In genomic region chr12:130874696-130875095, GRCh38 we compare ENCODE assay signal across 13 cellular contexts. TPM values are rescaled to one million over a fixed set of nuclear protein-coding genes. Genes with fewer than 3 reads are reported as not detected.
DNase-seq lines count a peak whose midpoint lies in the region; ATAC-seq, FAIRE-seq and TF ChIP-seq lines count a peak whose summit lies in the region.
"Had no signal": no experiment of that assay in that cellular context is flagged by ENCODE, and none has a peak within 500 bp of the region (broad histone marks: within the 10 kb centered on the region; RNA-seq: fewer than 3 reads in every experiment).

No MANE protein-coding gene starts in this region.

- ATAC-seq in HG03460 (IDR thresholded peaks at IDR 0.05; ENCODE audit: unreplicated experiment) (no peak), GM19452 (IDR thresholded peaks at IDR 0.05; ENCODE audit: unreplicated experiment) (no peak)
- ATAC-seq: pancreas had no signal

- H2AFZ ChIP-seq in astrocyte (ENCODE audit: low read depth, low read length), result no peak overlapping the region

- peaks cover 61% of the 10 kb centered on the region for H3K4me1 Mint-ChIP-seq in activated naive CD4-positive, alpha-beta T cell treated with anti-CD3 and anti-CD28 coated beads for 36 hours (ENCODE audit: low read depth)
- peaks cover 16% of the 10 kb centered on the region for H3K4me1 Mint-ChIP-seq in astrocyte (ENCODE audit: low read depth, unreplicated experiment)

- H3K4me2 ChIP-seq in astrocyte (ENCODE audit: low read length) (peak overlapping the region; percentile 96), skeletal muscle satellite cell (ENCODE audit: low read length) (peak overlapping the region; percentile 88)

- H3K27me3 ChIP-seq in astrocyte (ENCODE audit: insufficient read depth, low read length) (no peaks in the 10 kb centered on the region), skeletal muscle satellite cell (ENCODE audit: control insufficient read depth, insufficient read depth, low read length) (no peaks in the 10 kb centered on the region)
- H3K27me3 ChIP-seq: pancreas had no signal

- FAIRE-seq in astrocyte (lab: Jason Lieb, UNC), result no peak
- FAIRE-seq: bronchial epithelial cell, GM18507, pancreas had no signal

- peak overlapping the region; percentile 98 for H3K4me3 Mint-ChIP-seq in activated naive CD4-positive, alpha-beta T cell treated with anti-CD3 and anti-CD28 coated beads for 36 hours
- peak overlapping the region; percentile 96 for H3K4me3 Mint-ChIP-seq in astrocyte (ENCODE audit: unreplicated experiment)

- H3K4me1 ChIP-seq in astrocyte (ENCODE audit: insufficient read depth, low read length) (peaks cover 19% of the 10 kb centered on the region), skeletal muscle satellite cell (ENCODE audit: control insufficient read depth, insufficient read depth, low read length) (peaks cover 24% of the 10 kb centered on the region)

- no peak for DNase-seq in activated naive CD4-positive, alpha-beta T cell treated with anti-CD3 and anti-CD28 coated beads for 36 hours
- DNase-seq in activated naive CD4-positive, alpha-beta T cell treated with Interleukin-2 at 50 U/mL for 16 hours, result no peak
- DNase-seq in NB4 (ENCODE audit: low read depth), result no peak
- no peak for DNase-seq in astrocyte (ENCODE audit: low read depth)
- no peak for DNase-seq in activated effector memory CD4-positive, alpha-beta T cell treated with Interleukin-2 at 50 U/mL for 16 hours
- DNase-seq: activated CD8-positive, alpha-beta memory T cell treated with anti-CD3 and anti-CD28 coated beads, Interleukin-2, amount 50 U/mL, for 48 hours; OCI-M1; pancreas had no signal

- H3K9me3 ChIP-seq in astrocyte (ENCODE audit: insufficient read depth, low read depth, low read length) (no peaks in the 10 kb centered on the region), skeletal muscle satellite cell (replicated peaks; ENCODE audit: low read length) (no peaks in the 10 kb centered on the region)
- H3K9me3 ChIP-seq: pancreas had no signal

- H3K9me3 Mint-ChIP-seq in activated naive CD4-positive, alpha-beta T cell treated with anti-CD3 and anti-CD28 coated beads for 36 hours, result no peaks in the 10 kb centered on the region
- H3K9me3 Mint-ChIP-seq in astrocyte (ENCODE audit: unreplicated experiment), result no peaks in the 10 kb centered on the region

- H4K20me1 ChIP-seq in astrocyte (ENCODE audit: insufficient read depth, low read length), result peaks cover 68% of the 10 kb centered on the region

- TF ChIP-seq CTCF in NB4 (IDR thresholded peaks at IDR 0.05; ENCODE audit: low read depth, low read length) (no peak), astrocyte (IDR thresholded peaks at IDR 0.05; ENCODE audit: insufficient read depth, low read depth, low read length) (no peak)

- H3K4me3 ChIP-seq in NB4 (ENCODE audit: low read depth, low read length), result peak overlapping the region; percentile 93
- H3K4me3 ChIP-seq in astrocyte (ENCODE audit: insufficient read depth, low read depth, low read length), result no peak overlapping the region
- H3K4me3 ChIP-seq in skeletal muscle satellite cell (ENCODE audit: low read length), result no peak overlapping the region
- H3K4me3 ChIP-seq: pancreas had no signal

- intact Hi-C loops in activated naive CD4-positive, alpha-beta T cell treated with anti-CD3 and anti-CD28 coated beads for 36 hours (cut with micrococcal nuclease), result loop anchor here (5.0 kb wide), 3 partner anchors 112 to 1888 kb away; partner anchors contain the start of gene ANKLE2

- peaks cover 44% of the 10 kb centered on the region for H3K36me3 ChIP-seq in astrocyte (ENCODE audit: insufficient read depth, low read length)
- H3K36me3 ChIP-seq in skeletal muscle satellite cell (ENCODE audit: insufficient read depth, low read length), result peaks cover 55% of the 10 kb centered on the region

- CTCF ChIA-PET in activated naive CD4-positive, alpha-beta T cell treated with anti-CD3 and anti-CD28 coated beads for 36 hours (lab: Charles Lee), result interaction anchor here (0.7 to 1.0 kb wide), 2 partner anchors 48 to 55 kb away, joined by 3 read pairs; no protein-coding TSS in a partner anchor

- peaks cover 44% of the 10 kb centered on the region for H3K36me3 Mint-ChIP-seq in activated naive CD4-positive, alpha-beta T cell treated with anti-CD3 and anti-CD28 coated beads for 36 hours (ENCODE audit: low read depth)
- peaks cover 27% of the 10 kb centered on the region for H3K36me3 Mint-ChIP-seq in astrocyte (ENCODE audit: low read depth, unreplicated experiment)

- H3K27me3 Mint-ChIP-seq in activated naive CD4-positive, alpha-beta T cell treated with anti-CD3 and anti-CD28 coated beads for 36 hours (ENCODE audit: low read depth), result no peaks in the 10 kb centered on the region
- no peaks in the 10 kb centered on the region for H3K27me3 Mint-ChIP-seq in astrocyte (ENCODE audit: low read depth, unreplicated experiment)

- TF ChIP-seq POLR2A in NB4 (IDR thresholded peaks at IDR 0.05; ENCODE audit: extremely low read depth, insufficient read length), result no peak

- no peak overlapping the region for H3K9ac ChIP-seq in astrocyte (ENCODE audit: low read length)
- no peak overlapping the region for H3K9ac ChIP-seq in skeletal muscle satellite cell (ENCODE audit: low read depth, low read length)

- no peak overlapping the region for H3K27ac ChIP-seq in astrocyte (ENCODE audit: low read depth, low read length)
- H3K27ac ChIP-seq: pancreas had no signal

- H3K79me2 ChIP-seq in astrocyte (ENCODE audit: insufficient read depth, low read length), result peaks cover 37% of the 10 kb centered on the region

- H3K27ac Mint-ChIP-seq in activated naive CD4-positive, alpha-beta T cell treated with anti-CD3 and anti-CD28 coated beads for 36 hours, result peak overlapping the region; percentile 99
- no peak overlapping the region for H3K27ac Mint-ChIP-seq in astrocyte (ENCODE audit: unreplicated experiment)

RNA-seq across cellular contexts. Expression of gene RAN, which starts 2.8 kb away (rescaled TPM):
- total RNA-seq in activated naive CD4-positive, alpha-beta T cell treated with anti-CD3 and anti-CD28 coated beads for 36 hours, result 1,000 to 10,000 TPM; 2,370 to 2,418 TPM
- 795 and 872 TPM in 2 replicates for total RNA-seq in astrocyte
- 838 and 860 TPM in 2 replicates for total RNA-seq in skeletal muscle satellite cell (2012; rRNA removed)

RNA-seq across cellular contexts. Expression of gene STX2, which starts 35.6 kb away (rescaled TPM):
- total RNA-seq in activated naive CD4-positive, alpha-beta T cell treated with anti-CD3 and anti-CD28 coated beads for 36 hours, result 10 to 100 TPM; 10.8 to 13.6 TPM
- 30.5 and 33.0 TPM in 2 replicates for total RNA-seq in astrocyte
- total RNA-seq in skeletal muscle satellite cell (2012; rRNA removed), result 27.6 and 29.9 TPM in 2 replicates
